Comparison of ENCODE assay signal across 8 cellular contexts in the genomic region with DNA sequence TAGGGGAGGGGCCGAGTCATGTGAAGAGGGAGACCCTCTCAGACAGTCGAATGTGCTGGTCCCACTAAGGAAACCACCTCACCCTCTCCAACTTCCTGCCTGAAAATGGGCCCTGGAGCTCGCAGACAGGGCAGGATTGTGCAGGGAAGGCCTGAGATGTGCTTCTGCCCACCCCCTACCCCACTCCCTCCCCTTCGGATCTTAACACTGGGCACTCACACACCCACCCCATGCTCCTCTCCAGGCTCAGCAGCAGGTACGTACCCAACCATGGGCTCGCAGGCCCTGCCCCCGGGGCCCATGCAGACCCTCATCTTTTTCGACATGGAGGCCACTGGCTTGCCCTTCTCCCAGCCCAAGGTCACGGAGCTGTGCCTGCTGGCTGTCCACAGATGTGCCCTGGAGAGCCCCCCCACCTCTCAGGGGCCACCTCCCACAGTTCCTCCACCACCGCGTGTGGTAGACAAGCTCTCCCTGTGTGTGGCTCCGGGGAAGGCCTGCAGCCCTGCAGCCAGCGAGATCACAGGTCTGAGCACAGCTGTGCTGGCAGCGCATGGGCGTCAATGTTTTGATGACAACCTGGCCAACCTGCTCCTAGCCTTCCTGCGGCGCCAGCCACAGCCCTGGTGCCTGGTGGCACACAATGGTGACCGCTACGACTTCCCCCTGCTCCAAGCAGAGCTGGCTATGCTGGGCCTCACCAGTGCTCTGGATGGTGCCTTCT. TPM values are rescaled to one million over a fixed set of nuclear protein-coding genes. Genes with fewer than 3 reads are reported as not detected.
DNase-seq lines count a peak whose midpoint lies in the region; ATAC-seq and TF ChIP-seq lines count a peak whose summit lies in the region.

No MANE protein-coding gene starts in this region.

- H3K9me3 ChIP-seq in SJSA1 (replicated peaks) (no peaks in the 10 kb centered on the region), mucosa of rectum (ENCODE audit: control insufficient read depth in 2 of 2, low read length in 2 of 2) (no peaks in the 10 kb centered on the region)

- 29% methylated on average over 19 of the region's 19 CpGs for WGBS in urinary bladder

- H3K27me3 ChIP-seq in SJSA1 (replicated peaks) (no peaks in the 10 kb centered on the region), dorsolateral prefrontal cortex (no peaks in the 10 kb centered on the region), mucosa of rectum (ENCODE audit: control insufficient read depth in 2 of 2, insufficient read depth in 2 of 2, low read length in 2 of 2) (no peaks in the 10 kb centered on the region)

- DNase-seq in CD1c-positive myeloid dendritic cell (ENCODE audit: extremely low spot score) (peak; percentile 13), SJSA1 (ENCODE audit: low read depth in 1 of 2, low spot score in 2 of 2) (peak in 1 of 2 experiments; percentile 10), dorsolateral prefrontal cortex (peak in 1 of 10 donors; percentile 14), GM10266 (ENCODE audit: extremely low spot score) (no peak), NCI-H774 (lab: John Stamatoyannopoulos, UW) (no peak)

- H3K27ac ChIP-seq in SJSA1 (peak overlapping the region; percentile 100), dorsolateral prefrontal cortex (peak overlapping the region; percentile 93 to 100 (median 99)), mucosa of rectum (ENCODE audit: low read depth in 2 of 2, low read length in 2 of 2) (peak overlapping the region; percentile 100), urinary bladder (ENCODE audit: low read depth) (peak overlapping the region; percentile 99)

- peaks cover 65% of the 10 kb centered on the region for H3K36me3 ChIP-seq in SJSA1
- peaks cover 22 to 39% of the 10 kb centered on the region in 2 donors for H3K36me3 ChIP-seq in mucosa of rectum (ENCODE audit: control insufficient read depth in 2 of 2, insufficient read depth in 2 of 2, low read length in 2 of 2)
- peaks cover 2% of the 10 kb centered on the region for H3K36me3 ChIP-seq in urinary bladder (ENCODE audit: insufficient read depth)

- H3K9ac ChIP-seq in mucosa of rectum (ENCODE audit: low read depth in 1 of 2, low read length in 2 of 2), result peak overlapping the region; percentile 91 to 92

- intact Hi-C loops in dorsolateral prefrontal cortex (cut with DNase I), result loop anchor here in 1 of 2 donors (5.0 kb wide), 1 partner anchor 141 kb away; a partner anchor contains a TSS

- ATAC-seq in GM21717 (IDR thresholded peaks at IDR 0.05; ENCODE audit: unreplicated experiment), result peak; percentile 8

- H3K4me1 ChIP-seq in SJSA1 (replicated peaks) (peaks cover 29% of the 10 kb centered on the region), mucosa of rectum (ENCODE audit: control insufficient read depth in 2 of 2, insufficient read depth in 2 of 2, low read length in 2 of 2) (peaks cover 45 to 49% of the 10 kb centered on the region in 2 donors), urinary bladder (ENCODE audit: insufficient read depth) (no peaks in the 10 kb centered on the region)

- no peak for TF ChIP-seq CTCF in dorsolateral prefrontal cortex (IDR thresholded peaks at IDR 0.05 in 54 of 56, conservative IDR thresholded peaks at IDR 0.05 in 2 of 56; ENCODE audit: low read depth in 1 of 56, partially characterized antibody in 56 of 56)
- no peak for TF ChIP-seq CTCF in GM10266 (IDR thresholded peaks at IDR 0.05; ENCODE audit: control insufficient read depth, insufficient read depth, low read depth, missing control alignments)

- H3K4me3 ChIP-seq in SJSA1, result peak overlapping the region; percentile 38
- peak overlapping the region; percentile 47 to 83 (median 69) for H3K4me3 ChIP-seq in dorsolateral prefrontal cortex
- H3K4me3 ChIP-seq in mucosa of rectum (ENCODE audit: low read length in 2 of 2), result peak overlapping the region; percentile 84 to 86
- peak overlapping the region; percentile 45 for H3K4me3 ChIP-seq in urinary bladder (ENCODE audit: low read depth, low read length)

RNA-seq across cellular contexts. Expression of a gene that starts 20.0 kb away (rescaled TPM):
- total RNA-seq in SJSA1 (2014; rRNA removed; shearing (Covaris generic)), result 4.1 and 9.7 TPM in 2 replicates
- total RNA-seq in dorsolateral prefrontal cortex, result 10 to 100 TPM in 5 of 120 experiments, 1 to 10 TPM in 115; 3.5 to 10.4 (median 6.0) TPM
- 4.7 TPM for total RNA-seq in urinary bladder
- polyA plus RNA-seq in urinary bladder, result 6.6 TPM

RNA-seq across cellular contexts. Expression of a gene that starts 26.5 kb away (rescaled TPM):
- 551 and 569 TPM in 2 replicates for total RNA-seq in SJSA1 (2014; rRNA removed; shearing (Covaris generic))
- total RNA-seq in dorsolateral prefrontal cortex, result 100 to 1,000 TPM; 127 to 251 (median 193) TPM
- 127 TPM for total RNA-seq in urinary bladder
- 262 TPM for polyA plus RNA-seq in urinary bladder

RNA-seq across cellular contexts. Expression of a gene that starts 26.6 kb away (rescaled TPM):
- 11.0 and 15.9 TPM in 2 replicates for total RNA-seq in SJSA1 (2014; rRNA removed; shearing (Covaris generic))
- total RNA-seq in dorsolateral prefrontal cortex, result 10 to 100 TPM in 60 of 120 experiments, 1 to 10 TPM in 60; 5.5 to 17.7 (median 10.0) TPM
- 6.0 TPM for total RNA-seq in urinary bladder
- polyA plus RNA-seq in urinary bladder, result 17.6 TPM

RNA-seq across cellular contexts. Expression of a gene that starts 36.7 kb away (rescaled TPM):
- total RNA-seq in SJSA1 (2014; rRNA removed; shearing (Covaris generic)), result 4.0 and 11.7 TPM in 2 replicates
- total RNA-seq in dorsolateral prefrontal cortex, result 100 to 1,000 TPM in 116 of 120 experiments, 10 to 100 TPM in 4; 88.5 to 492 (median 177) TPM
- total RNA-seq in urinary bladder, result 22.7 TPM
- polyA plus RNA-seq in urinary bladder, result 65.7 TPM

RNA-seq across cellular contexts. Expression of a gene that starts 37.4 kb away (rescaled TPM):
- 94.8 and 105 TPM in 2 replicates for total RNA-seq in SJSA1 (2014; rRNA removed; shearing (Covaris generic))
- total RNA-seq in dorsolateral prefrontal cortex (100 to 1,000 TPM in 56 of 120 experiments, 10 to 100 TPM in 64; 71.6 to 162 (median 99.2) TPM), urinary bladder (62.5 TPM)
- polyA plus RNA-seq in urinary bladder, result 209 TPM
